Comparison of ENCODE assay signal across 6 cellular contexts in the genomic region with DNA sequence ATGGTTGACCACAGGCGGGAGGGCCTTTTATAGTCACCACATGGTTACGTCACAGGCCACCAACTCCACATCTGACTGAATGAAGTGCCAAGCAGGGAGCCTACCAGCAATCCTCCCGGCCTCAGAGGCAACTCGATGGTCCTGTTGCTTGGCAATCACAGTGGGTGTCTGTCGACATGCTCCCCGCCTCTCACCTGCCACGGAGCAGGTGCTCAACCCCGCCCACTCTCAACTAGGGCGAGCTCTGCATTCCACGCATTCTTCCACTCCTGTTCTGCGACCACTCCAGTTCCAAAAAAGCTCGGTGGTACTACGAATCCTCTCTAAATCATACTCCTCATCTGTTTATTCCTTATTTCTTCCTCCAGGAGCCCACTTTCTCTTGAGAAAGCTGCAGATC. TPM values are rescaled to one million over a fixed set of nuclear protein-coding genes. Genes with fewer than 3 reads are reported as not detected.
"Had no signal": no experiment of that assay in that cellular context is flagged by ENCODE, and none has a peak within 500 bp of the region (broad histone marks: within the 10 kb centered on the region; RNA-seq: fewer than 3 reads in every experiment).

No MANE protein-coding gene starts in this region.

RNA-seq across cellular contexts. Expression of a gene that starts 30.0 kb away (rescaled TPM):
- total RNA-seq: M059J, PC-3, Peyer's patch, Right ventricle myocardium superior, SJSA1 had no signal
- polyA plus RNA-seq: SK-N-SH had no signal

RNA-seq across cellular contexts. Expression of a gene that starts 56.2 kb away (rescaled TPM):
- total RNA-seq: M059J, PC-3, Peyer's patch, Right ventricle myocardium superior, SJSA1 had no signal
- polyA plus RNA-seq: SK-N-SH had no signal
